In the genomic region with DNA sequence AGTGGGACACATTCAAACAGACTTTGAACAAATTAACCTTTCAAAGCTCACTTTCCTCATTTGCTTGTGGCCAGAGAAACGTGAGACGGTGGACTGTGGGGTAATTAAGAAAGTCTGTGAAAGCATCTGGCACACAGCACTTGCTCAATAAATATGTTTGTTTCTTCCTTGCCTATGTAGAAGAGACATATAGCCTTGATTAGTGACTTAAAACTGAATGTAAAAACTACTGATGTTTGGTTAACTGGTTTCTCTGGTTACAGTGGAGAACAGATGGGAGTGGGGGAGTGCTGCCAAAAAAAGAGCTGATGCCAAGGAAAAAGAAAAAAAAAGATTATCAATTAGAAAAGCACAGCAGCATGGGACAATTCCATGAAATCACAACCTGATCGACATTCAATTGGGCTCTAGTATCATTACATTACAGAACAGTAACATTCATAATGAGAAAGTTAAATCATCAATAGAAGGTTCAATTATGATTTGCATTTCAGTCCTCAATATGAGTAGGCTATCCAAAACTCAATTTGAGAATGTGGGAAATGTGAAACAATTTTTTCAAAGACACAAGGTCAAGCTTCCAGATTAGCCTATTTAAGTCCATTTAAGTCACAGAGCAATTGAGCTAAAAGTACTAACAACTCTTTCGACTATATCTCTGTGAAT, we compare ENCODE assay signal across 1 cellular context.
TF ChIP-seq lines count a peak whose summit lies in the region.

No MANE protein-coding gene starts in this region.

TF ChIP-seq in GM23338, 12 proteins besides CTCF, POLR2A, EP300 and RAD21:
- TF ChIP-seq ZNF462 (CRISPR knock-in tag; IDR thresholded peaks at IDR 0.05): no peak
- TF ChIP-seq CREB1 (CRISPR knock-in tag; IDR thresholded peaks at IDR 0.05; ENCODE audit: low read depth): no peak
- no peak for TF ChIP-seq STAT1 (IDR thresholded peaks at IDR 0.05; ENCODE audit: unreplicated experiment)
- TF ChIP-seq ZNF331 (CRISPR knock-in tag; IDR thresholded peaks at IDR 0.05; ENCODE audit: low read depth): no peak
- TF ChIP-seq ZNF114 (CRISPR knock-in tag; IDR thresholded peaks at IDR 0.05): no peak
